1 cellular context compared by ENCODE assay signal in the genomic region with DNA sequence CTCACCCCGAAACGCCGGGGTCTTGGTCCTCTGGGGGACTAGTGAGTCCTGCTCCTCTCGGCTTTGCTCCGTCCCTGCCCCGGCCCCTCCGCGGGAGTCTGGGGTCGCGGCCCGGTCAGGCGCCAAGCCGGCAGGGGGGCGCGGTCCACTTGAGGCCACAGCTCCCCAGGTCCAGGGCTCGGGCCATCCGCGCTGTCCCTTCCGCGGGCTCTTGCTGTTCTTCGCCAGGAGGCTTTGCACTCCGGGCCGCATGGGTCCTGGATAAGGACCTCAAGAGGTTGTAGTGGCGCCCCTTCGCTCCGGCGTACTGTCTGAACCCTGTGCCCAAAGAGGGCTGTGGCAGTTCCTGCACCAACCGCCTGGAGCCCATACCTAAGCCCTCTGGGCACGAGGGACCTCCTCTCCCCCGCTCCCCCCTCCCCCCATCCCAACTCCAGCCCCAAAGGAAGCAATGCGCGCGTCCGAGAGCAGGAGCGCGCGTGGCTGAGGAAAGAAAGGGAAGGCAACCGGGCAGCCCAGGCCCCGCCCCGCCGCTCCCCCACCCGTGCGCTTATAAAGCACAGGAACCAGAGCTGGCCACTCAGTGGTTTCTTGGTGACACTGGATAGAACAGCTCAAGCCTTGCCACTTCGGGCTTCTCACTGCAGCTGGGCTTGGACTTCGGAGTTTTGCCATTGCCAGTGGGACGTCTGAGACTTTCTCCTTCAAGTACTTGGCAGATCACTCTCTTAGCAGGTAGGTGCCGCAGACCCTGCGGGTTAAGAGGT.
TF ChIP-seq lines count a peak whose summit lies in the region.

A gene with protein sequence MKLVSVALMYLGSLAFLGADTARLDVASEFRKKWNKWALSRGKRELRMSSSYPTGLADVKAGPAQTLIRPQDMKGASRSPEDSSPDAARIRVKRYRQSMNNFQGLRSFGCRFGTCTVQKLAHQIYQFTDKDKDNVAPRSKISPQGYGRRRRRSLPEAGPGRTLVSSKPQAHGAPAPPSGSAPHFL (plus strand): TSS at position 579 of the 767 bp plus-strand sequence. CDS start 628 bp downstream, outside the sequence.

TF ChIP-seq in HepG2, 621 proteins besides CTCF, POLR2A, EP300 and RAD21 (continued from another document and continues in another):
- TF ChIP-seq, protein P1, sequence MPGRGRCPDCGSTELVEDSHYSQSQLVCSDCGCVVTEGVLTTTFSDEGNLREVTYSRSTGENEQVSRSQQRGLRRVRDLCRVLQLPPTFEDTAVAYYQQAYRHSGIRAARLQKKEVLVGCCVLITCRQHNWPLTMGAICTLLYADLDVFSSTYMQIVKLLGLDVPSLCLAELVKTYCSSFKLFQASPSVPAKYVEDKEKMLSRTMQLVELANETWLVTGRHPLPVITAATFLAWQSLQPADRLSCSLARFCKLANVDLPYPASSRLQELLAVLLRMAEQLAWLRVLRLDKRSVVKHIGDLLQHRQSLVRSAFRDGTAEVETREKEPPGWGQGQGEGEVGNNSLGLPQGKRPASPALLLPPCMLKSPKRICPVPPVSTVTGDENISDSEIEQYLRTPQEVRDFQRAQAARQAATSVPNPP (CRISPR knock-in tag; IDR thresholded peaks at IDR 0.05), result 0 out of 2 replicates have a peak, but pooled peaks have one; percentile 57
- peak; percentile 34; the same call in 1 of the 2 replicates for TF ChIP-seq MXD4 (CRISPR knock-in tag; IDR thresholded peaks at IDR 0.05)
- TF ChIP-seq ZNF567 (CRISPR knock-in tag; IDR thresholded peaks at IDR 0.05; ENCODE audit: borderline replicate concordance), result no peak
- TF ChIP-seq ZNF530 (CRISPR knock-in tag; IDR thresholded peaks at IDR 0.05; ENCODE audit: low read depth), result no peak
- TF ChIP-seq CREBL2 (CRISPR knock-in tag; IDR thresholded peaks at IDR 0.05; ENCODE audit: borderline replicate concordance), result no peak
- no peak for TF ChIP-seq PAX8 (CRISPR knock-in tag; IDR thresholded peaks at IDR 0.05; ENCODE audit: borderline replicate concordance)
- TF ChIP-seq KLF16 (CRISPR knock-in tag; IDR thresholded peaks at IDR 0.05), result peak in 1 of 2 experiments; percentile 77; a peak in 2 of 4 replicates
- no peak for TF ChIP-seq CERS6 (CRISPR knock-in tag; IDR thresholded peaks at IDR 0.05)
- no peak; the same call in none of the 2 replicates for TF ChIP-seq ZNF451 (CRISPR knock-in tag; IDR thresholded peaks at IDR 0.05)
- TF ChIP-seq ELF4 (CRISPR knock-in tag; IDR thresholded peaks at IDR 0.05; ENCODE audit: borderline replicate concordance), result no peak
- no peak for TF ChIP-seq ZFP36L2 (CRISPR knock-in tag; IDR thresholded peaks at IDR 0.05)
- TF ChIP-seq, protein P2, sequence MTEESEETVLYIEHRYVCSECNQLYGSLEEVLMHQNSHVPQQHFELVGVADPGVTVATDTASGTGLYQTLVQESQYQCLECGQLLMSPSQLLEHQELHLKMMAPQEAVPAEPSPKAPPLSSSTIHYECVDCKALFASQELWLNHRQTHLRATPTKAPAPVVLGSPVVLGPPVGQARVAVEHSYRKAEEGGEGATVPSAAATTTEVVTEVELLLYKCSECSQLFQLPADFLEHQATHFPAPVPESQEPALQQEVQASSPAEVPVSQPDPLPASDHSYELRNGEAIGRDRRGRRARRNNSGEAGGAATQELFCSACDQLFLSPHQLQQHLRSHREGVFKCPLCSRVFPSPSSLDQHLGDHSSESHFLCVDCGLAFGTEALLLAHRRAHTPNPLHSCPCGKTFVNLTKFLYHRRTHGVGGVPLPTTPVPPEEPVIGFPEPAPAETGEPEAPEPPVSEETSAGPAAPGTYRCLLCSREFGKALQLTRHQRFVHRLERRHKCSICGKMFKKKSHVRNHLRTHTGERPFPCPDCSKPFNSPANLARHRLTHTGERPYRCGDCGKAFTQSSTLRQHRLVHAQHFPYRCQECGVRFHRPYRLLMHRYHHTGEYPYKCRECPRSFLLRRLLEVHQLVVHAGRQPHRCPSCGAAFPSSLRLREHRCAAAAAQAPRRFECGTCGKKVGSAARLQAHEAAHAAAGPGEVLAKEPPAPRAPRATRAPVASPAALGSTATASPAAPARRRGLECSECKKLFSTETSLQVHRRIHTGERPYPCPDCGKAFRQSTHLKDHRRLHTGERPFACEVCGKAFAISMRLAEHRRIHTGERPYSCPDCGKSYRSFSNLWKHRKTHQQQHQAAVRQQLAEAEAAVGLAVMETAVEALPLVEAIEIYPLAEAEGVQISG (CRISPR knock-in tag; IDR thresholded peaks at IDR 0.05), result peak; percentile 98
- peak; percentile 21 for TF ChIP-seq IKZF5 (CRISPR knock-in tag; IDR thresholded peaks at IDR 0.05)
- TF ChIP-seq ERF (CRISPR knock-in tag; IDR thresholded peaks at IDR 0.05), result 0 out of 2 replicates have a peak, but pooled peaks have one; percentile 36
- TF ChIP-seq, protein P3, sequence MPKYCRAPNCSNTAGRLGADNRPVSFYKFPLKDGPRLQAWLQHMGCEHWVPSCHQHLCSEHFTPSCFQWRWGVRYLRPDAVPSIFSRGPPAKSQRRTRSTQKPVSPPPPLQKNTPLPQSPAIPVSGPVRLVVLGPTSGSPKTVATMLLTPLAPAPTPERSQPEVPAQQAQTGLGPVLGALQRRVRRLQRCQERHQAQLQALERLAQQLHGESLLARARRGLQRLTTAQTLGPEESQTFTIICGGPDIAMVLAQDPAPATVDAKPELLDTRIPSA (CRISPR knock-in tag; IDR thresholded peaks at IDR 0.05; ENCODE audit: borderline replicate concordance), result no peak
- TF ChIP-seq MYPOP (CRISPR knock-in tag; IDR thresholded peaks at IDR 0.05), result peak; percentile 75; the same call in 1 of the 2 replicates
- TF ChIP-seq MTF2 (CRISPR knock-in tag; IDR thresholded peaks at IDR 0.05; ENCODE audit: borderline replicate concordance), result 0 out of 2 replicates have a peak, but pooled peaks have one; percentile 28
- TF ChIP-seq DNMT3B (CRISPR knock-in tag; conservative IDR thresholded peaks at IDR 0.05), result 0 out of 2 replicates have a peak, but pooled peaks have one; percentile 47
- peak; percentile 52; the same call in 1 of the 2 replicates for TF ChIP-seq FOXC1 (CRISPR knock-in tag; IDR thresholded peaks at IDR 0.05; ENCODE audit: borderline replicate concordance)
- no peak for TF ChIP-seq ZSCAN30 (CRISPR knock-in tag; IDR thresholded peaks at IDR 0.05)
- TF ChIP-seq ZNF781 (CRISPR knock-in tag; IDR thresholded peaks at IDR 0.05; ENCODE audit: borderline replicate concordance, not compliant biosample characterization), result no peak
- TF ChIP-seq FOSL2 (CRISPR knock-in tag; IDR thresholded peaks at IDR 0.05), result no peak; the same call in none of the 2 replicates
- TF ChIP-seq RFX1 (IDR thresholded peaks at IDR 0.05), result no peak
- peak; percentile 82; the same call in 1 of the 2 replicates for TF ChIP-seq KAT7 (CRISPR knock-in tag; IDR thresholded peaks at IDR 0.05; ENCODE audit: borderline replicate concordance)
- TF ChIP-seq, protein P4, sequence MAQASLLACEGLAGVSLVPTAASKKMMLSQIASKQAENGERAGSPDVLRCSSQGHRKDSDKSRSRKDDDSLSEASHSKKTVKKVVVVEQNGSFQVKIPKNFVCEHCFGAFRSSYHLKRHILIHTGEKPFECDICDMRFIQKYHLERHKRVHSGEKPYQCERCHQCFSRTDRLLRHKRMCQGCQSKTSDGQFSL (CRISPR knock-in tag; IDR thresholded peaks at IDR 0.05), result peak; percentile 93
- TF ChIP-seq, protein P5, sequence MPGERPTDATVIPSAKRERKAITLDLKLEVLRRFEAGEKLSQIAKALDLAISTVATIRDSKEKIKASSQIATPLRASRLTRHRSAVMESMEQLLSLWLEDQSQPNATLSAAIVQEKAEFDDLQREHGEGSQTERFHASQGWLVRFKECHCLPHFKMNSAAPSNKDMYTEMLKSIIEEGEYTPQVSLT (CRISPR knock-in tag; IDR thresholded peaks at IDR 0.05; ENCODE audit: borderline replicate concordance, low read depth), result no peak; the same call in 1 of the 2 replicates
- TF ChIP-seq SRSF4 (IDR thresholded peaks at IDR 0.05; ENCODE audit: low read depth, low read length, poor library complexity, severe bottlenecking), result no peak
- TF ChIP-seq ZNF282 (IDR thresholded peaks at IDR 0.05; ENCODE audit: partially characterized antibody), result no peak
- peak; percentile 55 for TF ChIP-seq KMT2B (CRISPR knock-in tag; IDR thresholded peaks at IDR 0.05)
- TF ChIP-seq PHF20 (CRISPR knock-in tag; IDR thresholded peaks at IDR 0.05), result peak; percentile 70
- TF ChIP-seq HOXA3 (CRISPR knock-in tag; IDR thresholded peaks at IDR 0.05), result peak; percentile 63
- no peak; the same call in 1 of the 2 replicates for TF ChIP-seq ZKSCAN8 (CRISPR knock-in tag; IDR thresholded peaks at IDR 0.05; ENCODE audit: borderline replicate concordance)
- TF ChIP-seq ATF7 (IDR thresholded peaks at IDR 0.05), result no peak
- no peak for TF ChIP-seq ATF7 (CRISPR knock-in tag; IDR thresholded peaks at IDR 0.05)
- peak; percentile 40; the same call in 1 of the 2 replicates for TF ChIP-seq SIX4 (CRISPR knock-in tag; IDR thresholded peaks at IDR 0.05)
- TF ChIP-seq AHR (CRISPR knock-in tag; IDR thresholded peaks at IDR 0.05), result 0 out of 2 replicates have a peak, but pooled peaks have one; percentile 1
- TF ChIP-seq IRF2 (CRISPR knock-in tag; IDR thresholded peaks at IDR 0.05), result peak; percentile 88
- TF ChIP-seq BCL6 (CRISPR knock-in tag; IDR thresholded peaks at IDR 0.05), result 0 out of 2 replicates have a peak, but pooled peaks have one; percentile 43
- TF ChIP-seq MYC (CRISPR knock-in tag; IDR thresholded peaks at IDR 0.05; ENCODE audit: borderline replicate concordance), result peak; percentile 91
- no peak for TF ChIP-seq ZNF280B (CRISPR knock-in tag; IDR thresholded peaks at IDR 0.05; ENCODE audit: borderline replicate concordance)
- 0 out of 2 replicates have a peak, but pooled peaks have one; percentile 16 for TF ChIP-seq ZNF747 (CRISPR knock-in tag; IDR thresholded peaks at IDR 0.05; ENCODE audit: borderline replicate concordance)
- TF ChIP-seq KDM5A (IDR thresholded peaks at IDR 0.05; ENCODE audit: borderline replicate concordance, low read length), result peak; percentile 43; the same call in 1 of the 2 replicates
- no peak for TF ChIP-seq CEBPG (CRISPR knock-in tag; IDR thresholded peaks at IDR 0.05)
- TF ChIP-seq, protein P6, sequence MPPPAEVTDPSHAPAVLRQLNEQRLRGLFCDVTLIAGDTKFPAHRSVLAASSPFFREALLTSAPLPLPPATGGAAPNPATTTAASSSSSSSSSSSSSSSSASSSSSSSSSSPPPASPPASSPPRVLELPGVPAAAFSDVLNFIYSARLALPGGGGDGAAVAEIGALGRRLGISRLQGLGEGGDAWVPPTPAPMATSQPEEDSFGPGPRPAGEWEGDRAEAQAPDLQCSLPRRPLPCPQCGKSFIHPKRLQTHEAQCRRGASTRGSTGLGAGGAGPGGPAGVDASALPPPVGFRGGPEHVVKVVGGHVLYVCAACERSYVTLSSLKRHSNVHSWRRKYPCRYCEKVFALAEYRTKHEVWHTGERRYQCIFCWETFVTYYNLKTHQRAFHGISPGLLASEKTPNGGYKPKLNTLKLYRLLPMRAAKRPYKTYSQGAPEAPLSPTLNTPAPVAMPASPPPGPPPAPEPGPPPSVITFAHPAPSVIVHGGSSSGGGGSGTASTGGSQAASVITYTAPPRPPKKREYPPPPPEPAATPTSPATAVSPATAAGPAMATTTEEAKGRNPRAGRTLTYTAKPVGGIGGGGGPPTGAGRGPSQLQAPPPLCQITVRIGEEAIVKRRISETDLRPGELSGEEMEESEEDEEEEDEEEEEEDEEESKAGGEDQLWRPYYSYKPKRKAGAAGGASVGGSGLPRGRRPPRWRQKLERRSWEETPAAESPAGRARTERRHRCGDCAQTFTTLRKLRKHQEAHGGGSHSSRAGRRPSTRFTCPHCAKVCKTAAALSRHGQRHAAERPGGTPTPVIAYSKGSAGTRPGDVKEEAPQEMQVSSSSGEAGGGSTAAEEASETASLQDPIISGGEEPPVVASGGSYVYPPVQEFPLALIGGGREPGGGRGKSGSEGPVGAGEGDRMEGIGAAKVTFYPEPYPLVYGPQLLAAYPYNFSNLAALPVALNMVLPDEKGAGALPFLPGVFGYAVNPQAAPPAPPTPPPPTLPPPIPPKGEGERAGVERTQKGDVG (CRISPR knock-in tag; IDR thresholded peaks at IDR 0.05; ENCODE audit: borderline replicate concordance), result no peak
- TF ChIP-seq TGIF2 (CRISPR knock-in tag; IDR thresholded peaks at IDR 0.05), result no peak
- TF ChIP-seq ZMYM4 (CRISPR knock-in tag; IDR thresholded peaks at IDR 0.05), result peak; percentile 81
- TF ChIP-seq AGO2 (optimal IDR thresholded peaks at IDR 0.05; ENCODE audit: low read depth, low read length), result peak; percentile 39
- TF ChIP-seq NCOA5 (CRISPR knock-in tag; IDR thresholded peaks at IDR 0.05), result no peak
- peak; percentile 32; the same call in 1 of the 2 replicates for TF ChIP-seq SP5 (CRISPR knock-in tag; IDR thresholded peaks at IDR 0.05; ENCODE audit: borderline replicate concordance, low read depth)
- TF ChIP-seq ATAD3A (CRISPR knock-in tag; IDR thresholded peaks at IDR 0.05), result no peak
